ENCODE assay signal across 8 cellular contexts in the genomic region with DNA sequence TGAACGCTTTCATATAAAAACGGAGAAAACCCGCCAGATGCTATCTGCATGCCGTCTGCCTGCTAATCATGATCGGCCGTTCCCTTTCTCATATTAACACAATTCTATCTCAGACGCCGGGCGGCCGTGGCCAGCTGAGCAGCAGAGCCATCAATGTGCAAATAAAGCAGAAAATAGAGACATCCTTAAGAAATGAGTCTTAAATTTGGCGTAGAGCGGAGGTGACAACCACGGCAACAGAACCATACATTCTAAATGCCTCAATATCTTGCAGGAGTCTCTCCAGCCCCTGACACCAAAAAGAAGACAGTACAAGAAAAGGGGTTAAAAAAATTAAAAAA. TPM values are rescaled to one million over a fixed set of nuclear protein-coding genes. Genes with fewer than 3 reads are reported as not detected.
DNase-seq lines count a peak whose midpoint lies in the region; ATAC-seq and TF ChIP-seq lines count a peak whose summit lies in the region.

No MANE protein-coding gene starts in this region.

- H3K4me3 ChIP-seq in BE2C (ENCODE audit: low read depth, low read length), result peak overlapping the region; percentile 91
- H3K4me3 ChIP-seq in left ventricle myocardium inferior, result peak overlapping the region; percentile 85

- H3K27me3 ChIP-seq in BE2C, result no peaks in the 10 kb centered on the region
- H3K27me3 ChIP-seq in left ventricle myocardium inferior (ENCODE audit: low read depth), result peaks cover 44% of the 10 kb centered on the region

- TF ChIP-seq CTCF in BE2C (IDR thresholded peaks at IDR 0.05; ENCODE audit: low read depth, low read length) (no peak), HFFc6 (IDR thresholded peaks at IDR 0.05) (no peak), left ventricle myocardium inferior (IDR thresholded peaks at IDR 0.05; ENCODE audit: borderline replicate concordance) (no peak), omental fat pad (IDR thresholded peaks at IDR 0.05) (no peak)

- no peaks in the 10 kb centered on the region for H3K9me3 ChIP-seq in BE2C
- no peaks in the 10 kb centered on the region for H3K9me3 ChIP-seq in left ventricle myocardium inferior (replicated peaks)

- no peaks in the 10 kb centered on the region for H3K9me3 Mint-ChIP-seq in HFFc6
- no peaks in the 10 kb centered on the region for H3K9me3 Mint-ChIP-seq in stimulated activated naive CD8-positive, alpha-beta T cell treated with anti-CD3 and anti-CD28 coated beads, Interleukin-15, amount 100 ng/mL, for 72 hours

- peak overlapping the region; percentile 85 for H3K27ac Mint-ChIP-seq in HFFc6
- peak overlapping the region; percentile 93 to 97 for H3K27ac Mint-ChIP-seq in stimulated activated naive CD8-positive, alpha-beta T cell treated with anti-CD3 and anti-CD28 coated beads, Interleukin-15, amount 100 ng/mL, for 72 hours

- peaks cover 45% of the 10 kb centered on the region for H3K4me1 Mint-ChIP-seq in HFFc6 (ENCODE audit: low read depth)
- H3K4me1 Mint-ChIP-seq in stimulated activated naive CD8-positive, alpha-beta T cell treated with anti-CD3 and anti-CD28 coated beads, Interleukin-15, amount 100 ng/mL, for 72 hours, result peaks cover 43% of the 10 kb centered on the region

- ATAC-seq in stimulated activated naive CD8-positive, alpha-beta T cell treated with anti-CD3 and anti-CD28 coated beads, Interleukin-15, amount 100 ng/mL, for 72 hours, result no peak
- ATAC-seq in omental fat pad (ENCODE audit: low FRiP score) (no peak), sciatic nerve (no peak)

- intact Hi-C loops in left ventricle myocardium inferior (cut with micrococcal nuclease) (loop anchor here (10.0 kb wide), 1 partner anchor 113 kb away; no protein-coding TSS in a partner anchor), sciatic nerve (cut with DNase I) (no loop called here)

- peak overlapping the region; percentile 92 for H3K27ac ChIP-seq in left ventricle myocardium inferior (replicated peaks)

- H3K4me3 Mint-ChIP-seq in HFFc6, result peak overlapping the region; percentile 92
- peak overlapping the region; percentile 88 to 92 for H3K4me3 Mint-ChIP-seq in stimulated activated naive CD8-positive, alpha-beta T cell treated with anti-CD3 and anti-CD28 coated beads, Interleukin-15, amount 100 ng/mL, for 72 hours

- H3K4me1 ChIP-seq in BE2C (peaks cover 12% of the 10 kb centered on the region), left ventricle myocardium inferior (peaks cover 41% of the 10 kb centered on the region)

- no peaks in the 10 kb centered on the region for H3K36me3 ChIP-seq in BE2C
- H3K36me3 ChIP-seq in left ventricle myocardium inferior, result no peaks in the 10 kb centered on the region

- DNase-seq in BE2C (no peak), HFFc6 (peak; percentile 46), UCSD-AML1 (lab: John Stamatoyannopoulos, UW; ENCODE audit: unreplicated experiment) (peak; percentile 24), left ventricle myocardium inferior (no peak), amniotic stem cell (lab: John Stamatoyannopoulos, UW) (no peak), omental fat pad (ENCODE audit: low spot score) (no peak), sciatic nerve (ENCODE audit: low spot score) (no peak)
- peak in 1 of 2 donors; percentile 9 for DNase-seq in stimulated activated naive CD8-positive, alpha-beta T cell treated with anti-CD3 and anti-CD28 coated beads, Interleukin-15, amount 100 ng/mL, for 72 hours

- peaks cover 10% of the 10 kb centered on the region for H3K36me3 Mint-ChIP-seq in HFFc6 (ENCODE audit: low read depth)

- peaks cover 4% of the 10 kb centered on the region for H3K27me3 Mint-ChIP-seq in HFFc6 (ENCODE audit: insufficient read depth)
- peaks cover 73% of the 10 kb centered on the region for H3K27me3 Mint-ChIP-seq in stimulated activated naive CD8-positive, alpha-beta T cell treated with anti-CD3 and anti-CD28 coated beads, Interleukin-15, amount 100 ng/mL, for 72 hours

RNA-seq across cellular contexts. Expression of a gene that starts 2.7 kb away (rescaled TPM):
- polyA plus RNA-seq in BE2C (2012; ENCODE audit: insufficient read depth, insufficient read length, low read depth), result 4.6 TPM
- 1 to 10 TPM; 4.5 to 5.7 (median 4.7) TPM for total RNA-seq in HFFc6 (2021; fragmentation: NEBNext Ultra II Directional; extraction: Animal tissue kit (Norgen Biotek cat#: 25700))
- 36.8 TPM for total RNA-seq in left ventricle myocardium inferior
- not detected for total RNA-seq in omental fat pad
- total RNA-seq in sciatic nerve, result 0.13 TPM

Comparison
In these comparisons a context has a peak if more than half of its experiments do, and no peak if none do; other contexts are left out.
1. DNase-seq: peak in HFFc6 (single experiment) and UCSD-AML1 (single experiment); none in BE2C (single experiment), left ventricle myocardium inferior (single experiment), amniotic stem cell (single experiment), omental fat pad (single experiment) and sciatic nerve (single experiment).